Comparison of ENCODE assay signal across 8 cellular contexts in the genomic region with DNA sequence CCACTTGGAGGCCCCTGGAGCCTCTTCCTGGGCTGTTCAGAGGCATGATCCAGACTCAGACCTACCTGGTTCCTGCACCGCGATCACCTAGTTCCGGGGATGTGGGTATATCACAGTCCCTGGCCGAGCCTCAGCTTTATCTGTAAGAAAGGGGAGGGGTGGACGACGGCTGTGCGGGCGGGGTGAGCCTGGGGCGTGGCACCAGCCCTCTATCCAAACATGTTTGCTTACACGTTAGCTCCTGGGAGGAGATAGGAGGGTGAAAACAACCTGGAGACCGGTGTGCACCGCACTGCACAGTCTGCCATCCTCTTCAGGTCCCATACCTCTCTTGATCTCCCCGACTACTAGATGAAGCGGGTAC. TPM values are rescaled to one million over a fixed set of nuclear protein-coding genes. Genes with fewer than 3 reads are reported as not detected.
A peak's percentile ranks its signal among the peaks of the same experiment; 100 is the strongest.
DNase-seq lines count a peak whose midpoint lies in the region; TF ChIP-seq lines count a peak whose summit lies in the region.

No MANE protein-coding gene starts in this region.

- peak overlapping the region in 5 of 8 donors; percentile 29 to 88 (median 69) for H3K27ac Mint-ChIP-seq in CD8-positive, alpha-beta memory T cell

- no peaks in the 10 kb centered on the region for H3K9me3 ChIP-seq in CD8-positive, alpha-beta memory T cell (ENCODE audit: low read length)
- H3K9me3 ChIP-seq in neuron (ENCODE audit: low read length) = no peaks in the 10 kb centered on the region

- H3K4me1 ChIP-seq in CD8-positive, alpha-beta memory T cell (ENCODE audit: insufficient read depth, low read length) = peaks cover 13% of the 10 kb centered on the region
- peaks cover 28% of the 10 kb centered on the region for H3K4me1 ChIP-seq in neuron (ENCODE audit: insufficient read depth, low read length)

- no peak overlapping the region for H2AFZ ChIP-seq in neuron (ENCODE audit: low read depth, low read length)

- POLR2A ChIA-PET in CD8-positive, alpha-beta memory T cell (lab: Charles Lee) = interaction anchor here (0.6 kb wide), 1 partner anchor 7 kb away, joined by 4 read pairs; no protein-coding TSS in a partner anchor

- intact Hi-C loops in posterior cingulate gyrus (cut with DNase I) = no loop called here

- H3K27me3 Mint-ChIP-seq in CD8-positive, alpha-beta memory T cell = peaks cover 0 to 3% of the 10 kb centered on the region in 2 donors

- peak overlapping the region; percentile 39 for H3K27ac ChIP-seq in CD8-positive, alpha-beta memory T cell (ENCODE audit: low read depth, low read length)

- DNase-seq in CD8-positive, alpha-beta memory T cell = no peak
- peak; percentile 39 for DNase-seq in OCI-M2 (lab: John Stamatoyannopoulos, UW; ENCODE audit: unreplicated experiment)
- DNase-seq in epithelial cell of esophagus (ENCODE audit: low read depth) = peak; percentile 78
- no peak for DNase-seq in SKM-1 (lab: John Stamatoyannopoulos, UW; ENCODE audit: unreplicated experiment)
- DNase-seq in effector CD4-positive, alpha-beta T cell = no peak
- DNase-seq in NCI-H2196 treated with DMSO at 0.1 percent for 48 hours (lab: John Stamatoyannopoulos, UW; ENCODE audit: unreplicated experiment) = no peak
- no peak for DNase-seq in posterior cingulate gyrus

- H3K27me3 ChIP-seq in CD8-positive, alpha-beta memory T cell (ENCODE audit: insufficient read depth, low read length, poor library complexity, severe bottlenecking) = no peaks in the 10 kb centered on the region
- H3K27me3 ChIP-seq in neuron (ENCODE audit: insufficient read depth, low read length) = no peaks in the 10 kb centered on the region

- H3K36me3 Mint-ChIP-seq in CD8-positive, alpha-beta memory T cell = peaks cover 0 to 1% (median 0%) of the 10 kb centered on the region in 3 donors

- H3K9me3 Mint-ChIP-seq in CD8-positive, alpha-beta memory T cell = no peaks in the 10 kb centered on the region

- no peak for TF ChIP-seq CTCF in epithelial cell of esophagus (IDR thresholded peaks at IDR 0.05; ENCODE audit: insufficient read depth, low read depth, low read length, missing control alignments)

- no peaks in the 10 kb centered on the region for H3K36me3 ChIP-seq in CD8-positive, alpha-beta memory T cell (ENCODE audit: insufficient read depth, low read length)
- H3K36me3 ChIP-seq in neuron (ENCODE audit: insufficient read depth, low read length) = peaks cover 18% of the 10 kb centered on the region

- peaks cover 8 to 23% (median 11%) of the 10 kb centered on the region in 3 donors for H3K4me1 Mint-ChIP-seq in CD8-positive, alpha-beta memory T cell

- H3K4me3 ChIP-seq in CD8-positive, alpha-beta memory T cell (ENCODE audit: low read length) = no peak overlapping the region
- H3K4me3 ChIP-seq in epithelial cell of esophagus (ENCODE audit: low read length) (peak overlapping the region; percentile 52), neuron (ENCODE audit: low read length) (peak overlapping the region; percentile 85)

- peak overlapping the region; percentile 60 to 80 (median 67) for H3K4me3 Mint-ChIP-seq in CD8-positive, alpha-beta memory T cell

- CTCF ChIA-PET in CD8-positive, alpha-beta memory T cell (lab: Charles Lee) = interaction anchor here (0.9 to 1.2 kb wide), 2 partner anchors 8 to 16 kb away, joined by 3 to 4 read pairs; no protein-coding TSS in a partner anchor

RNA-seq across cellular contexts. Expression of a gene that starts 1.2 kb away (rescaled TPM):
- total RNA-seq in CD8-positive, alpha-beta memory T cell = 10 to 100 TPM; 10.1 to 12.1 TPM
- 1.3 TPM for polyA plus RNA-seq in CD8-positive, alpha-beta memory T cell

Comparison
In these comparisons a context has a peak if more than half of its experiments do, and no peak if none do; other contexts are left out.
1. DNase-seq: peak in OCI-M2 (single experiment) and epithelial cell of esophagus (single experiment); none in CD8-positive, alpha-beta memory T cell (0 of 5), SKM-1 (single experiment), effector CD4-positive, alpha-beta T cell (single experiment), NCI-H2196 treated with DMSO at 0.1 percent for 48 hours (single experiment) and posterior cingulate gyrus (0 of 10).